22 cellular contexts compared by ENCODE assay signal in the genomic region with DNA sequence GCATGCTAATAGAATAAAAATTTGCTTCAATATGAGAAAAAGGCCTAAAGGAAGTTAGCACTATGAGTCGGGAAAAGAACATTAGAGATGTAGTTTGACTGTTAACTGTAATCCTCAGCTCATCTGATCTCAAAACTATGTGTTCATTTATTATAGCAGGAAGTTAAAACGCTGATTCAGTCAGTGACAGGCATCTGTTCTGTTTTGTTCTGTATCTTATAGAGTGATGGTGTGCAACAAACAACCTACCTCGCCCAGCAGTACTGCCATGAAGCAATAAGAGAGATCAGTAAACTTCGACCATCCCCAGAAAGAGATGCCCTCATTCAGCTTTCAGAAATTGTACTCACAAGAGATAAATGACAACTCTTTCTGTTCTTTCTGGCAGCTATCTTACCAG. TPM values are rescaled to one million over a fixed set of nuclear protein-coding genes. Genes with fewer than 3 reads are reported as not detected.
DNase-seq lines count a peak whose midpoint lies in the region; ATAC-seq, FAIRE-seq and TF ChIP-seq lines count a peak whose summit lies in the region.
"Had no signal": no experiment of that assay in that cellular context is flagged by ENCODE, and none has a peak within 500 bp of the region (broad histone marks: within the 10 kb centered on the region; RNA-seq: fewer than 3 reads in every experiment).

No MANE protein-coding gene starts in this region.

- POLR2A ChIA-PET in activated B cell treated with CpG ODN at 0.5 μM for 24 hours (lab: Charles Lee) (interaction anchor here (0.5 kb wide), 1 partner anchor 87 kb away, joined by 4 read pairs; no protein-coding TSS in a partner anchor), A673 (lab: Charles Lee; ENCODE audit: low non-redundant PET) (no interaction called here)

- no peak for TF ChIP-seq POLR2A in GM12891 (IDR thresholded peaks at IDR 0.05; ENCODE audit: low read depth, low read length)

- no peak overlapping the region for H3K27ac ChIP-seq in A673 (ENCODE audit: low read depth, low read length, poor library complexity, severe bottlenecking)
- H3K27ac ChIP-seq: Peyer's patch, testis, WERI-Rb-1 had no signal

- H3K9me3 ChIP-seq in A673 (ENCODE audit: low read depth, low read length, poor library complexity, severe bottlenecking): no peaks in the 10 kb centered on the region
- H3K9me3 ChIP-seq: Peyer's patch, spleen, testis had no signal

- H3K4me3 ChIP-seq in A673 (ENCODE audit: low read depth, low read length, poor library complexity, severe bottlenecking): no peak overlapping the region
- H3K4me3 ChIP-seq: Peyer's patch, spleen, testis had no signal

- peaks cover 75% of the 10 kb centered on the region for H3K36me3 ChIP-seq in A673 (ENCODE audit: insufficient read depth, low read length, poor library complexity, severe bottlenecking)

- TF ChIP-seq CTCF in CD14-positive monocyte (IDR thresholded peaks at IDR 0.05) (no peak), activated B cell treated with CpG ODN at 0.5 μM for 24 hours (IDR thresholded peaks at IDR 0.05) (no peak), A673 (conservative IDR thresholded peaks at IDR 0.05; ENCODE audit: low read depth, low read length) (no peak), GM20000 (IDR thresholded peaks at IDR 0.05; ENCODE audit: extremely low read depth, missing control alignments) (no peak)

- CTCF ChIA-PET in activated B cell treated with CpG ODN at 0.5 μM for 24 hours (lab: Charles Lee) (interaction anchor here (1.5 kb wide), 1 partner anchor 19 kb away, joined by 4 read pairs; no protein-coding TSS in a partner anchor), A673 (lab: Charles Lee) (no interaction called here)

- no peak for ATAC-seq in activated B cell treated with CpG ODN at 0.5 μM for 24 hours (ENCODE audit: low read depth)
- ATAC-seq in esophagus mucosa: peak; percentile 37
- ATAC-seq in HG03342 (IDR thresholded peaks at IDR 0.05; ENCODE audit: unreplicated experiment): no peak
- ATAC-seq: left cardiac atrium had no signal

- in situ Hi-C loops in KBM-7 (cut with MboI; ENCODE audit: low pct_unique_long_range_greater_than_20kb, low sequenced_read_pairs): no loop called here

- H3K27me3 Mint-ChIP-seq in CD14-positive monocyte (ENCODE audit: low read depth in 3 of 3): no peaks in the 10 kb centered on the region
- H3K27me3 Mint-ChIP-seq in activated B cell treated with CpG ODN at 0.5 μM for 24 hours: no peaks in the 10 kb centered on the region

- no peaks in the 10 kb centered on the region for H3K27me3 ChIP-seq in A673 (replicated peaks; ENCODE audit: insufficient read depth, low read depth, low read length, poor library complexity)
- H3K27me3 ChIP-seq: Peyer's patch, spleen, testis had no signal

- H3K4me1 Mint-ChIP-seq in CD14-positive monocyte (peaks cover 3% of the 10 kb centered on the region), activated B cell treated with CpG ODN at 0.5 μM for 24 hours (peaks cover 29% of the 10 kb centered on the region)

- H3K36me3 Mint-ChIP-seq in CD14-positive monocyte (peaks cover 54 to 82% of the 10 kb centered on the region in 2 donors), activated B cell treated with CpG ODN at 0.5 μM for 24 hours (ENCODE audit: low read depth) (peaks cover 61% of the 10 kb centered on the region)

- H3K4me1 ChIP-seq in A673 (ENCODE audit: insufficient read depth, low read length, poor library complexity, severe bottlenecking): no peaks in the 10 kb centered on the region
- H3K4me1 ChIP-seq: Peyer's patch, testis had no signal

- no peak overlapping the region for H3K4me3 Mint-ChIP-seq in CD14-positive monocyte
- H3K4me3 Mint-ChIP-seq in activated B cell treated with CpG ODN at 0.5 μM for 24 hours: no peak overlapping the region

- H3K9me3 Mint-ChIP-seq in CD14-positive monocyte: no peaks in the 10 kb centered on the region
- no peaks in the 10 kb centered on the region for H3K9me3 Mint-ChIP-seq in activated B cell treated with CpG ODN at 0.5 μM for 24 hours

- DNase-seq in CD14-positive monocyte (ENCODE audit: low spot score) (no peak), GM12891 (ENCODE audit: insufficient read length, low spot score) (no peak), activated B cell treated with CpG ODN at 0.5 μM for 24 hours (no peak), A673 (ENCODE audit: low spot score) (no peak), KBM-7 (no peak), GM20000 (ENCODE audit: low spot score) (no peak)
- DNase-seq: activated naive CD4-positive, alpha-beta T cell; AML-193; cortex of kidney; foreskin melanocyte; left cardiac atrium; midbrain; NCI-H1436; NCI-H2171 treated with DMSO at 0.1 percent for 48 hours; Peyer's patch; spleen; stimulated activated CD8-positive, alpha-beta memory T cell treated with anti-CD3 and anti-CD28 coated beads, Interleukin-4, amount 100 ng/mL, for 48 hours; testis; WERI-Rb-1 had no signal

- intact Hi-C loops in CD14-positive monocyte (cut with micrococcal nuclease): no loop called here
- intact Hi-C loops in activated B cell treated with CpG ODN at 0.5 μM for 24 hours (cut with micrococcal nuclease): no loop called here
- intact Hi-C loops in A673 (cut with micrococcal nuclease; ENCODE audit: unreplicated experiment): no loop called here

- peak overlapping the region in 4 of 7 donors; percentile 14 to 50 (median 33) for H3K27ac Mint-ChIP-seq in CD14-positive monocyte
- H3K27ac Mint-ChIP-seq in activated B cell treated with CpG ODN at 0.5 μM for 24 hours: peak overlapping the region; percentile 0

- no TSS peak for BruUV-seq in A673 (replicated peaks; lab: Mats Ljungman, UMichigan)

- peak; percentile 51 for FAIRE-seq in GM12891 (lab: Jason Lieb, UNC)
- FAIRE-seq: endothelial cell of umbilical vein had no signal

TF ChIP-seq in GM12891, 5 proteins besides CTCF, POLR2A, EP300 and RAD21:
- TF ChIP-seq SPI1 (IDR thresholded peaks at IDR 0.05; ENCODE audit: low read depth, low read length) (no peak), TAF1 (IDR thresholded peaks at IDR 0.05; ENCODE audit: low read depth, low read length) (no peak), POLR2AphosphoS5 (IDR thresholded peaks at IDR 0.05; ENCODE audit: low read depth, low read length) (no peak), PAX5 (IDR thresholded peaks at IDR 0.05; ENCODE audit: insufficient read depth, low read length, severe bottlenecking) (no peak)

RNA-seq across cellular contexts. Expression of a gene that starts 48.6 kb away (rescaled TPM):
- 10 to 100 TPM; 12.6 to 13.1 TPM for polyA plus RNA-seq in CD14-positive monocyte
- 12.6 TPM for polyA plus RNA-seq in GM12891 (2012; ENCODE audit: low read depth, missing spikeins)
- total RNA-seq in activated B cell treated with CpG ODN at 0.5 μM for 24 hours (8.7 and 9.0 TPM in 2 replicates), esophagus mucosa (9.8 TPM), A673 (2021) (46.8 and 55.4 TPM in 2 replicates)
